12 cellular contexts compared by ENCODE assay signal in genomic region chr15:42270996-42271395, GRCh38. TPM values are rescaled to one million over a fixed set of nuclear protein-coding genes. Genes with fewer than 3 reads are reported as not detected.
DNase-seq lines count a peak whose midpoint lies in the region; ATAC-seq and TF ChIP-seq lines count a peak whose summit lies in the region.
"Had no signal": no experiment of that assay in that cellular context is flagged by ENCODE, and none has a peak within 500 bp of the region (broad histone marks: within the 10 kb centered on the region; RNA-seq: fewer than 3 reads in every experiment).

No MANE protein-coding gene starts in this region.

- peaks cover 75% of the 10 kb centered on the region for H3K79me2 ChIP-seq in PC-3 (ENCODE audit: low read length)

- CTCF ChIA-PET in PC-3 (lab: Charles Lee): interaction anchor here (0.6 kb wide), 1 partner anchor 43 kb away, joined by 4 read pairs; no protein-coding TSS in a partner anchor

- H3K9me3 ChIP-seq in PC-3 (ENCODE audit: low read length): no peaks in the 10 kb centered on the region
- no peaks in the 10 kb centered on the region for H3K9me3 ChIP-seq in esophagus squamous epithelium
- no peaks in the 10 kb centered on the region for H3K9me3 ChIP-seq in psoas muscle
- H3K9me3 ChIP-seq: esophagus muscularis mucosa had no signal

- H3K4me3 ChIP-seq in GM12865 (ENCODE audit: low read depth, low read length) (peak overlapping the region; percentile 4; the same call in 1 of the 2 replicates), PC-3 (ENCODE audit: low read length) (peak overlapping the region; percentile 77), esophagus squamous epithelium (peak overlapping the region in 3 of 4 donors; percentile 13 to 91 (median 81)), psoas muscle (peak overlapping the region; percentile 73)

- peaks cover 25% of the 10 kb centered on the region for H3K36me3 ChIP-seq in PC-3 (ENCODE audit: low read depth, low read length)
- H3K36me3 ChIP-seq in esophagus squamous epithelium: peaks cover under 1 to 30% (median 2%) of the 10 kb centered on the region in 3 donors
- H3K36me3 ChIP-seq in psoas muscle (ENCODE audit: insufficient read depth in 1 of 2, low read depth in 1 of 2): peaks cover under 1 to 45% of the 10 kb centered on the region in 2 donors

- peaks cover 40 to 50% of the 10 kb centered on the region in 2 donors for H3K4me1 Mint-ChIP-seq in effector memory CD8-positive, alpha-beta T cell (ENCODE audit: low read depth in 2 of 2)

- no peaks in the 10 kb centered on the region for H3K9me2 ChIP-seq in PC-3 (replicated peaks; ENCODE audit: low read length)

- TF ChIP-seq CTCF in GM12865 (IDR thresholded peaks at IDR 0.05; ENCODE audit: insufficient read depth, low read depth, low read length, missing control alignments) (no peak), PC-3 (conservative IDR thresholded peaks at IDR 0.05; ENCODE audit: low read depth, low read length) (no peak), esophagus squamous epithelium (IDR thresholded peaks at IDR 0.05) (no peak), psoas muscle (IDR thresholded peaks at IDR 0.05) (no peak)

- H3K27ac ChIP-seq in PC-3 (ENCODE audit: low read length): peak overlapping the region; percentile 94
- peak overlapping the region; percentile 41 to 99 (median 71) for H3K27ac ChIP-seq in esophagus squamous epithelium
- H3K27ac ChIP-seq in psoas muscle: peak overlapping the region; percentile 38

- no peaks in the 10 kb centered on the region for H3K27me3 Mint-ChIP-seq in effector memory CD8-positive, alpha-beta T cell
- H3K27me3 Mint-ChIP-seq: memory B cell had no signal

- no peak for TF ChIP-seq POLR2A in esophagus squamous epithelium (IDR thresholded peaks at IDR 0.05)

- no peaks in the 10 kb centered on the region for H3F3A ChIP-seq in PC-3 (ENCODE audit: low read length, unreplicated experiment)

- no peak overlapping the region for H3K27ac Mint-ChIP-seq in effector memory CD8-positive, alpha-beta T cell
- H3K27ac Mint-ChIP-seq: activated naive CD4-positive, alpha-beta T cell treated with anti-CD3 and anti-CD28 coated beads for 36 hours; memory B cell had no signal

- peak overlapping the region; percentile 61 for H3K9ac ChIP-seq in PC-3 (ENCODE audit: low read length)

- 40 to 45% methylated on average over 5 of the region's 5 CpGs for WGBS in esophagus squamous epithelium, 2 donors
- 69 to 74% (median 70%) methylated on average over 5 of the region's 5 CpGs for WGBS in psoas muscle, 3 donors

- intact Hi-C loops in PC-3 (cut with micrococcal nuclease): loop anchor here (1.0 to 5.0 kb wide), 4 partner anchors 26 to 116 kb away; no protein-coding TSS in a partner anchor
- intact Hi-C loops in esophagus squamous epithelium (cut with DNase I): no loop called here
- intact Hi-C loops in psoas muscle (cut with DNase I): loop anchor here (5.0 to 10.0 kb wide), 3 partner anchors 116 to 214 kb away; no protein-coding TSS in a partner anchor

- peak overlapping the region; percentile 96 for H3K4me2 ChIP-seq in PC-3 (ENCODE audit: low read length)

- H3K27me3 ChIP-seq in PC-3 (ENCODE audit: low read length) (no peaks in the 10 kb centered on the region), esophagus squamous epithelium (no peaks in the 10 kb centered on the region), psoas muscle (ENCODE audit: insufficient read depth in 3 of 3, low read length in 2 of 3) (no peaks in the 10 kb centered on the region)
- H3K27me3 ChIP-seq: esophagus muscularis mucosa had no signal

- H4K20me1 ChIP-seq in PC-3 (ENCODE audit: low read length): peaks cover 34% of the 10 kb centered on the region

- in situ Hi-C loops in ACHN (cut with HindIII; ENCODE audit: low pct_ligation_motif_present, low pct_unique_long_range_greater_than_20kb, low sequenced_read_pairs): no loop called here

- TSS peak; percentile 9 for BruUV-seq in PC-3 (replicated peaks; lab: Mats Ljungman, UMichigan)

- peak overlapping the region in 1 of 2 donors; percentile 25 for H3K4me3 Mint-ChIP-seq in effector memory CD8-positive, alpha-beta T cell
- H3K4me3 Mint-ChIP-seq: activated naive CD4-positive, alpha-beta T cell treated with anti-CD3 and anti-CD28 coated beads for 36 hours; memory B cell had no signal

- H3K9me3 Mint-ChIP-seq in effector memory CD8-positive, alpha-beta T cell: no peaks in the 10 kb centered on the region
- H3K9me3 Mint-ChIP-seq: activated naive CD4-positive, alpha-beta T cell treated with anti-CD3 and anti-CD28 coated beads for 36 hours; memory B cell had no signal

- DNase-seq in GM12865 (ENCODE audit: low read depth) (no peak), PC-3 (peak; percentile 64), esophagus squamous epithelium (lab: John Stamatoyannopoulos, UW) (no peak), psoas muscle (no peak), HK-2 (ENCODE audit: unreplicated experiment) (no peak), NCI-H446 (lab: John Stamatoyannopoulos, UW) (no peak), ACHN (no peak)
- DNase-seq in effector memory CD8-positive, alpha-beta T cell: no peak
- DNase-seq: activated naive CD4-positive, alpha-beta T cell treated with anti-CD3 and anti-CD28 coated beads for 36 hours; NCI-H1930 had no signal

- H2AFZ ChIP-seq in PC-3 (ENCODE audit: low read length): no peak overlapping the region

- H3K4me1 ChIP-seq in PC-3 (ENCODE audit: insufficient read depth, low read length) (peaks cover 37% of the 10 kb centered on the region), esophagus squamous epithelium (peaks cover 20 to 63% (median 22%) of the 10 kb centered on the region in 3 donors), psoas muscle (peaks cover 36% of the 10 kb centered on the region)

- ATAC-seq in PC-3 (peak; percentile 23), psoas muscle (no peak)
- no peak for ATAC-seq in effector memory CD8-positive, alpha-beta T cell (replicated peaks)

- POLR2A ChIA-PET in PC-3 (lab: Charles Lee; ENCODE audit: unreplicated experiment): interaction anchor here (0.8 kb wide), 1 partner anchor 43 kb away, joined by 4 read pairs; no protein-coding TSS in a partner anchor

- H3K36me3 Mint-ChIP-seq in effector memory CD8-positive, alpha-beta T cell (ENCODE audit: insufficient read depth): peaks cover 37% of the 10 kb centered on the region

RNA-seq across cellular contexts. Expression of gene GANC, which starts 2.0 kb away (rescaled TPM):
- total RNA-seq in PC-3 (2014; rRNA removed) (8.2 and 12.4 TPM in 2 replicates), esophagus squamous epithelium (10 to 100 TPM; 15.0 to 29.1 (median 21.9) TPM), psoas muscle (10 to 100 TPM; 20.3 to 37.7 (median 24.2) TPM)
- 10 to 100 TPM in 1 of 3 donors, 1 to 10 TPM in 2; 4.9 to 11.4 (median 9.9) TPM for polyA plus RNA-seq in psoas muscle

RNA-seq across cellular contexts. Expression of gene TMEM87A, which starts 2.2 kb away (rescaled TPM):
- total RNA-seq in PC-3 (2014; rRNA removed): 55.8 and 56.3 TPM in 2 replicates
- 100 to 1,000 TPM in 1 of 4 donors, 10 to 100 TPM in 3; 52.6 to 102 (median 82.5) TPM for total RNA-seq in esophagus squamous epithelium
- total RNA-seq in psoas muscle: 10 to 100 TPM; 17.6 to 30.4 (median 26.2) TPM
- 10 to 100 TPM; 16.4 to 30.9 (median 22.0) TPM for polyA plus RNA-seq in psoas muscle

Comparison
In these comparisons a context has a peak if more than half of its experiments do, and no peak if none do; other contexts are left out.
1. H3K4me3 ChIP-seq: peak in every context shown above with its lines; median percentile 81 in esophagus squamous epithelium; 77 in PC-3; 73 in psoas muscle; 4 in GM12865.
2. H3K27ac ChIP-seq: peak in every context shown above with its lines; median percentile 94 in PC-3; 71 in esophagus squamous epithelium; 38 in psoas muscle.